ENCODE assay signal across 9 cellular contexts in the genomic region with DNA sequence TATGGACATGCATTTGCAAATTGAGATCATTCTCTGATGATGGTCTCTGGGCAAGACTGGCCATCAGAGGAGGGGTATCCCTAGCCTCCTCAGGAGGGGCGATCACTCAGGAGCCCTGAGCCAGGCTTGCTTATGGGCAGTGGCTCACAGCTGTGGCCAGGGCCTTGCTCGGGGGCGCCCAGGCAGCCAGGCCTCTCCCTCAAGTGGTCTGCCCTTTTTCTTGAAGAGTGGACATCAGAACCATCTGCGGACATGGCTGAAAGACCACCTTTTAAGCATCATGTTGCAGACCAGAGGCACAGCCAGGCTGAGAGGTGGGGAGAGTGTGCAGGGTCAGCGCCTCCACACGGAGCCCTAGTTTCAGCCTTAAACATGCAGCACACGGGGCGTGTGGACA.
"Had no signal": no experiment of that assay in that cellular context is flagged by ENCODE, and none has a peak within 500 bp of the region (broad histone marks: within the 10 kb centered on the region; RNA-seq: fewer than 3 reads in every experiment).

No MANE protein-coding gene starts in this region.

- H3K4me2 ChIP-seq: GM23338 had no signal

- ATAC-seq: HCT116, K562 had no signal

- H3K4me1 ChIP-seq: HAP-1 had no signal

- H3K4me3 ChIP-seq: GM23338, HAP-1, K562 had no signal

- FAIRE-seq: K562 had no signal

- H2AFZ ChIP-seq: GM23338 had no signal

- H3K36me3 ChIP-seq: HAP-1 had no signal

- H3K9me3 ChIP-seq: HAP-1 had no signal

- H3K27ac ChIP-seq: HL-60 had no signal

- DNase-seq: H7, HFFc6, IMR-90, KG1 had no signal
